8 cellular contexts compared by ENCODE assay signal in the genomic region with DNA sequence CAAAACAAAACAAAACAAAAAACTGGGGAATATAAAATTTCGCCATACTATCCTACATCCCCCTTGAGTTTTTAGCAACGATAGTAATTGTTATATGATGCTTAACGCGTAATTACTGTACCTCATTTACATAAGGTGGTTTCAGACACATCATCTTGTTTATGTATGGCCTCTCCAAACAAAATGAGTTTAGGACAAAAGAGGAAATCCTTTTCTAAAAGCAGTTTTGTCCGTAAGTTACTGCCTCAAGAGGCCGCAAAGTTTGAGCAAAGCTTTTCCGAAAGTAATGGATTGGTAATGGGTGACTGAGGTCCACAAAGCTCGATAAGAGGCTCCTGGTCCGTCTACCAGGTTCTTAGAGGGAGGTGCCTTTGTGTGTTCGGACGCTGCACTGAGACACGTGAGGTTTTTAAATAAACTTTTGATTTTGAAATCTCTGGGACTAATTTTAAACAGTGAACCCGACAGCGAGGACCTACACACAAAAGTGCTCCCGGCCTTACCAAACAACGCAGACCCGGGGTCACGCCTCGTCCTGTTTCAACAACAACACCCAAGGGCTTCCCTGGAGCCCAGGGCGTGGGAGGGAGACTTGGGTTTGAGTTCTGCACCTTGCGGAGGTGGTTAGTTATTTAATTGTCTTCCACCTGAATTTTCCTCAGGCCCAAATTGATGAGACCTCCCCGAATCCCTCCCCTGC. TPM values are rescaled to one million over a fixed set of nuclear protein-coding genes. Genes with fewer than 3 reads are reported as not detected.
DNase-seq lines count a peak whose midpoint lies in the region; ATAC-seq and TF ChIP-seq lines count a peak whose summit lies in the region.

No MANE protein-coding gene starts in this region.

- ATAC-seq in activated naive CD8-positive, alpha-beta T cell treated with anti-CD3 and anti-CD28 coated beads, Interleukin-2, amount 10 ng/mL, durations not matched to agents 7 days and 5 days (ENCODE audit: low read depth) = no peak
- ATAC-seq in stimulated activated naive B cell treated with anti-CD40 and anti-IgM and Interleukin-4, amounts not matched to agents 10 μg/mL and 1 μg/mL and 100 μg/mL, for 72 hours (replicated peaks) = peak; percentile 6 to 17
- no peak for ATAC-seq in HG03469 (IDR thresholded peaks at IDR 0.05; ENCODE audit: unreplicated experiment)

- peaks cover 12% of the 10 kb centered on the region; the same call in 1 of the 2 replicates for H3K36me3 Mint-ChIP-seq in HFFc6 (ENCODE audit: low read depth)
- H3K36me3 Mint-ChIP-seq in activated naive CD8-positive, alpha-beta T cell treated with anti-CD3 and anti-CD28 coated beads, Interleukin-2, amount 10 ng/mL, durations not matched to agents 7 days and 5 days = peaks cover 6% of the 10 kb centered on the region
- peaks cover 5 to 7% of the 10 kb centered on the region in 2 donors for H3K36me3 Mint-ChIP-seq in stimulated activated naive B cell treated with anti-CD40 and anti-IgM and Interleukin-4, amounts not matched to agents 10 μg/mL and 1 μg/mL and 100 μg/mL, for 72 hours

- H3K4me3 Mint-ChIP-seq in HFFc6 = peak overlapping the region; percentile 88
- H3K4me3 Mint-ChIP-seq in activated naive CD8-positive, alpha-beta T cell treated with anti-CD3 and anti-CD28 coated beads, Interleukin-2, amount 10 ng/mL, durations not matched to agents 7 days and 5 days = peak overlapping the region; percentile 85
- H3K4me3 Mint-ChIP-seq in stimulated activated naive B cell treated with anti-CD40 and anti-IgM and Interleukin-4, amounts not matched to agents 10 μg/mL and 1 μg/mL and 100 μg/mL, for 72 hours = peak overlapping the region; percentile 89 to 92

- H3K27ac Mint-ChIP-seq in HFFc6 = peak overlapping the region; percentile 76
- H3K27ac Mint-ChIP-seq in activated naive CD8-positive, alpha-beta T cell treated with anti-CD3 and anti-CD28 coated beads, Interleukin-2, amount 10 ng/mL, durations not matched to agents 7 days and 5 days = peak overlapping the region; percentile 87
- H3K27ac Mint-ChIP-seq in stimulated activated naive B cell treated with anti-CD40 and anti-IgM and Interleukin-4, amounts not matched to agents 10 μg/mL and 1 μg/mL and 100 μg/mL, for 72 hours = peak overlapping the region; percentile 91

- no peaks in the 10 kb centered on the region for H3K9me3 Mint-ChIP-seq in HFFc6
- H3K9me3 Mint-ChIP-seq in activated naive CD8-positive, alpha-beta T cell treated with anti-CD3 and anti-CD28 coated beads, Interleukin-2, amount 10 ng/mL, durations not matched to agents 7 days and 5 days = no peaks in the 10 kb centered on the region
- H3K9me3 Mint-ChIP-seq in stimulated activated naive B cell treated with anti-CD40 and anti-IgM and Interleukin-4, amounts not matched to agents 10 μg/mL and 1 μg/mL and 100 μg/mL, for 72 hours = no peaks in the 10 kb centered on the region

- DNase-seq in HFFc6 (no peak), iris pigment epithelial cell (ENCODE audit: low read depth) (peak; percentile 15), NCI-H1436 treated with DMSO at 0.1 percent for 48 hours (lab: John Stamatoyannopoulos, UW) (no peak), NCI-H1048 (lab: John Stamatoyannopoulos, UW) (no peak)
- no peak for DNase-seq in activated naive CD8-positive, alpha-beta T cell treated with anti-CD3 and anti-CD28 coated beads, Interleukin-2, amount 10 ng/mL, durations not matched to agents 7 days and 5 days
- DNase-seq in stimulated activated naive B cell treated with anti-CD40 and anti-IgM and Interleukin-4, amounts not matched to agents 10 μg/mL and 1 μg/mL and 100 μg/mL, for 72 hours = no peak

- POLR2A ChIA-PET in activated naive CD8-positive, alpha-beta T cell treated with anti-CD3 and anti-CD28 coated beads, Interleukin-2, amount 10 ng/mL, durations not matched to agents 7 days and 5 days (lab: Charles Lee) = interaction anchor here (1.0 to 3.2 kb wide), 6 partner anchors 9 to 320 kb away, joined by 4 to 22 read pairs (median 8); partner anchors contain the start of gene MAP2K5

- no peaks in the 10 kb centered on the region for H3K27me3 Mint-ChIP-seq in HFFc6 (ENCODE audit: insufficient read depth)
- H3K27me3 Mint-ChIP-seq in activated naive CD8-positive, alpha-beta T cell treated with anti-CD3 and anti-CD28 coated beads, Interleukin-2, amount 10 ng/mL, durations not matched to agents 7 days and 5 days = no peaks in the 10 kb centered on the region
- H3K27me3 Mint-ChIP-seq in stimulated activated naive B cell treated with anti-CD40 and anti-IgM and Interleukin-4, amounts not matched to agents 10 μg/mL and 1 μg/mL and 100 μg/mL, for 72 hours = no peaks in the 10 kb centered on the region

- H3K4me1 Mint-ChIP-seq in HFFc6 (ENCODE audit: low read depth) = peaks cover 31% of the 10 kb centered on the region
- peaks cover 18% of the 10 kb centered on the region for H3K4me1 Mint-ChIP-seq in activated naive CD8-positive, alpha-beta T cell treated with anti-CD3 and anti-CD28 coated beads, Interleukin-2, amount 10 ng/mL, durations not matched to agents 7 days and 5 days
- H3K4me1 Mint-ChIP-seq in stimulated activated naive B cell treated with anti-CD40 and anti-IgM and Interleukin-4, amounts not matched to agents 10 μg/mL and 1 μg/mL and 100 μg/mL, for 72 hours = peaks cover 6 to 19% of the 10 kb centered on the region in 2 donors

- TF ChIP-seq CTCF in C4-2B (conservative IDR thresholded peaks at IDR 0.05) (no peak), HFFc6 (IDR thresholded peaks at IDR 0.05) (no peak)

- H3K27ac ChIP-seq in C4-2B = peak overlapping the region; percentile 97

RNA-seq across cellular contexts. Expression of gene C15orf61, which starts 0.5 kb away (rescaled TPM):
- 1 to 10 TPM; 5.1 to 7.5 (median 5.9) TPM for total RNA-seq in HFFc6 (2021; fragmentation: NEBNext Ultra II Directional; extraction: Animal tissue kit (Norgen Biotek cat#: 25700))
- total RNA-seq in activated naive CD8-positive, alpha-beta T cell treated with anti-CD3 and anti-CD28 coated beads, Interleukin-2, amount 10 ng/mL, durations not matched to agents 7 days and 5 days = 1 to 10 TPM; 5.5 to 7.6 TPM

RNA-seq across cellular contexts. Expression of gene MAP2K5, which starts 22.1 kb away (rescaled TPM):
- total RNA-seq in HFFc6 (2021; fragmentation: NEBNext Ultra II Directional; extraction: Animal tissue kit (Norgen Biotek cat#: 25700)) = 10 to 100 TPM; 10.2 to 14.3 (median 13.3) TPM
- 10 to 100 TPM; 25.8 to 29.9 TPM for total RNA-seq in activated naive CD8-positive, alpha-beta T cell treated with anti-CD3 and anti-CD28 coated beads, Interleukin-2, amount 10 ng/mL, durations not matched to agents 7 days and 5 days

Comparison
In these comparisons a context has a peak if more than half of its experiments do, and no peak if none do; other contexts are left out.
1. ATAC-seq: peak in stimulated activated naive B cell treated with anti-CD40 and anti-IgM and Interleukin-4, amounts not matched to agents 10 μg/mL and 1 μg/mL and 100 μg/mL, for 72 hours (2 of 2); none in activated naive CD8-positive, alpha-beta T cell treated with anti-CD3 and anti-CD28 coated beads, Interleukin-2, amount 10 ng/mL, durations not matched to agents 7 days and 5 days (single experiment) and HG03469 (single experiment).
2. Peak in every context shown above with its lines, with median percentiles within 50 percentile points of each other: H3K27ac Mint-ChIP-seq and H3K4me3 Mint-ChIP-seq.